11 cellular contexts compared by ENCODE assay signal in the genomic region with DNA sequence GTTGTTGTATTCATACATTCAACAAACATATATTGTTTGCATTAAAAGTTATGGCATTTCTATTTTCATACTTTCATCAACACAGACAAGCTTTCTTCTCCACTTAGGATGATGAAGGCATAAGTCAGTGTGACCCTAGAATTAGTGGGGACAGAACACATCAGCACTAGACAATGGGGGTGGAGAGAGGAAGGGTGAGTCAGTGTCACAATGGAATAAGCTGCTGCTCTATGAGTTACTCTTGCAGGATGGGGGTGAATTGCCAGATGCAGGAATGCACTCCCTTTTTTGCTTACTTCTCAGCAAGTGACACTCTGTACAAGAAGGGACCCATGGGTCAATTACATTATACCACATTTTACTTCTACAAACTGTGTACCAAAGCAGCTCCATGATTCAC.
DNase-seq lines count a peak whose midpoint lies in the region; ATAC-seq and TF ChIP-seq lines count a peak whose summit lies in the region.
"Had no signal": no experiment of that assay in that cellular context is flagged by ENCODE, and none has a peak within 500 bp of the region (broad histone marks: within the 10 kb centered on the region; RNA-seq: fewer than 3 reads in every experiment).

No MANE protein-coding gene starts in this region.

- H4K8ac ChIP-seq in mesendoderm (ENCODE audit: low read depth, low read length) = no peak overlapping the region

- H3K36me3 ChIP-seq in mesendoderm (ENCODE audit: control insufficient read depth, insufficient read depth, low read length) (no peaks in the 10 kb centered on the region), uterus (no peaks in the 10 kb centered on the region)
- H3K36me3 ChIP-seq: suprapubic skin had no signal

- intact Hi-C loops in uterus (cut with DNase I; ENCODE audit: low total_unique reads) = no loop called here

- H3K56ac ChIP-seq in mesendoderm (ENCODE audit: low read length) = no peak overlapping the region

- no peak for TF ChIP-seq CTCF in choroid plexus epithelial cell (conservative IDR thresholded peaks at IDR 0.05; ENCODE audit: low read depth, low read length)
- no peak for TF ChIP-seq CTCF in uterus (IDR thresholded peaks at IDR 0.05)

- no peak overlapping the region for H2BK15ac ChIP-seq in mesendoderm (replicated peaks; ENCODE audit: low read depth)

- H3K9ac ChIP-seq in mesendoderm (ENCODE audit: low read length) = no peak overlapping the region

- H2BK120ac ChIP-seq in mesendoderm (ENCODE audit: low read depth, low read length) = no peak overlapping the region

- no peak overlapping the region for H4K5ac ChIP-seq in mesendoderm (ENCODE audit: low read length)

- ATAC-seq in HG03565 (IDR thresholded peaks at IDR 0.05; ENCODE audit: unreplicated experiment) = no peak
- ATAC-seq: naive thymus-derived CD8-positive, alpha-beta T cell had no signal

- H3K27ac ChIP-seq in mesendoderm (ENCODE audit: low read depth, low read length) = no peak overlapping the region
- H3K27ac ChIP-seq in uterus = no peak overlapping the region
- H3K27ac ChIP-seq: suprapubic skin had no signal

- H3K4me2 ChIP-seq in mesendoderm (ENCODE audit: low read length) = no peak overlapping the region

- H3K4me1 ChIP-seq in mesendoderm (ENCODE audit: control insufficient read depth, low read depth, low read length) (no peaks in the 10 kb centered on the region), uterus (no peaks in the 10 kb centered on the region)

- no peak overlapping the region for H2BK5ac ChIP-seq in mesendoderm (ENCODE audit: low read length)

- H3K27me3 ChIP-seq in mesendoderm (ENCODE audit: insufficient read depth, low read length, poor library complexity) (no peaks in the 10 kb centered on the region), uterus (no peaks in the 10 kb centered on the region)
- H3K27me3 ChIP-seq: suprapubic skin had no signal

- TF ChIP-seq POLR2A in uterus (IDR thresholded peaks at IDR 0.05) = no peak

- no peak overlapping the region for H3K23ac ChIP-seq in mesendoderm (ENCODE audit: low read length)

- no peak overlapping the region for H2AK5ac ChIP-seq in mesendoderm (ENCODE audit: low read length)

- no peaks in the 10 kb centered on the region for H3K79me1 ChIP-seq in mesendoderm (ENCODE audit: low read length)

- no peak overlapping the region for H3K18ac ChIP-seq in mesendoderm (ENCODE audit: low read length)

- no peak overlapping the region for H3K4me3 ChIP-seq in choroid plexus epithelial cell (ENCODE audit: low read depth, low read length)
- H3K4me3 ChIP-seq in mesendoderm (ENCODE audit: low read length) = no peak overlapping the region
- H3K4me3 ChIP-seq in uterus = no peak overlapping the region
- H3K4me3 ChIP-seq: suprapubic skin had no signal

- no peaks in the 10 kb centered on the region for H3K79me2 ChIP-seq in mesendoderm (ENCODE audit: control insufficient read depth, insufficient read depth, low read length)

- DNase-seq in AG20443 (ENCODE audit: low spot score) (peak; percentile 70), HT1080 (ENCODE audit: low read depth) (peak; percentile 91), choroid plexus epithelial cell (ENCODE audit: low read depth) (peak; percentile 78), mesendoderm (peak; percentile 7), NCI-H1436 treated with DMSO at 0.1 percent for 48 hours (lab: John Stamatoyannopoulos, UW) (no peak), uterus (no peak)
- no peak for DNase-seq in activated CD8-positive, alpha-beta memory T cell treated with anti-CD3 and anti-CD28 coated beads, Interleukin-2, amount 50 U/mL, for 48 hours
- DNase-seq: naive thymus-derived CD8-positive, alpha-beta T cell; stimulated activated CD4-positive, alpha-beta T cell treated with anti-CD3 and anti-CD28 coated beads, Interleukin-4, amount 100 ng/mL, for 1 hour had no signal

- H3K4ac ChIP-seq in mesendoderm (ENCODE audit: low read depth, low read length) = no peak overlapping the region

- H3K9me3 ChIP-seq in uterus = peaks cover 0 to 2% of the 10 kb centered on the region in 2 donors
- H3K9me3 ChIP-seq: suprapubic skin had no signal

Comparison
In these comparisons a context has a peak if more than half of its experiments do, and no peak if none do; other contexts are left out.
1. DNase-seq: peak in AG20443 (single experiment), HT1080 (single experiment), choroid plexus epithelial cell (single experiment) and mesendoderm (single experiment); none in NCI-H1436 treated with DMSO at 0.1 percent for 48 hours (single experiment), activated CD8-positive, alpha-beta memory T cell treated with anti-CD3 and anti-CD28 coated beads, Interleukin-2, amount 50 U/mL, for 48 hours (single experiment) and uterus (0 of 2).